Comparison of ENCODE assay signal across 1 cellular context in genomic region chr17:48373130-48373844, GRCh38.
A peak's percentile ranks its signal among the peaks of the same experiment; 100 is the strongest.
TF ChIP-seq lines count a peak whose summit lies in the region.

No MANE protein-coding gene starts in this region.

TF ChIP-seq in K562, 482 proteins besides CTCF, POLR2A, EP300 and RAD21 (continued from another document):
- TF ChIP-seq MEIS2 (IDR thresholded peaks at IDR 0.05; ENCODE audit: partially characterized antibody) (peak; percentile 60), ARID1B (IDR thresholded peaks at IDR 0.05) (peak; percentile 77), MTA2 (IDR thresholded peaks at IDR 0.05; ENCODE audit: low read depth) (peak; percentile 38; the same call in 1 of the 2 replicates), MAX (CRISPR knock-in tag; IDR thresholded peaks at IDR 0.05) (no peak), TAL1 (IDR thresholded peaks at IDR 0.05) (peak; percentile 77), CTBP1 (IDR thresholded peaks at IDR 0.05; ENCODE audit: borderline replicate concordance) (peak; percentile 22; the same call in 1 of the 2 replicates), SMARCE1 (IDR thresholded peaks at IDR 0.05) (peak; percentile 82; the same call in 1 of the 2 replicates), PHF8 (IDR thresholded peaks at IDR 0.05; ENCODE audit: borderline replicate concordance, low read length) (no peak), FOS (IDR thresholded peaks at IDR 0.05; ENCODE audit: extremely low read depth, insufficient read length) (no peak), MYNN (IDR thresholded peaks at IDR 0.05) (no peak), MYNN (CRISPR knock-in tag; IDR thresholded peaks at IDR 0.05) (no peak), BCLAF1 (IDR thresholded peaks at IDR 0.05; ENCODE audit: borderline replicate concordance in 1 of 2, control insufficient read depth in 1 of 2, low read depth in 2 of 2, low read length in 1 of 2) (no peak), ZNF76 (CRISPR knock-in tag; IDR thresholded peaks at IDR 0.05; ENCODE audit: borderline replicate concordance) (no peak), TEAD4 (IDR thresholded peaks at IDR 0.05; ENCODE audit: low read length) (peak; percentile 81), TEAD4 (CRISPR knock-in tag; IDR thresholded peaks at IDR 0.05; ENCODE audit: borderline replicate concordance) (no peak), SRF (CRISPR knock-in tag; IDR thresholded peaks at IDR 0.05) (no peak), MTA1 (IDR thresholded peaks at IDR 0.05; ENCODE audit: borderline replicate concordance) (peak; percentile 52; the same call in 1 of the 2 replicates), ZNF696 (CRISPR knock-in tag; conservative IDR thresholded peaks at IDR 0.05) (no peak), KLF16 (IDR thresholded peaks at IDR 0.05) (0 out of 2 replicates have a peak, but pooled peaks have one; percentile 12), TFE3 (CRISPR knock-in tag; IDR thresholded peaks at IDR 0.05) (no peak), RBM14 (IDR thresholded peaks at IDR 0.05; ENCODE audit: borderline replicate concordance, insufficient read depth, low read depth, low read length) (no peak), ARHGAP35 (IDR thresholded peaks at IDR 0.05; ENCODE audit: partially characterized antibody) (no peak), ADNP (tag; IDR thresholded peaks at IDR 0.05) (peak; percentile 75), TEAD1 (CRISPR knock-in tag; IDR thresholded peaks at IDR 0.05) (peak in 1 of 2 experiments; percentile 42; a peak in 1 of 4 replicates), CBFA2T3 (IDR thresholded peaks at IDR 0.05) (peak; percentile 71), TRIM24 (IDR thresholded peaks at IDR 0.05) (peak in 1 of 2 experiments; percentile 25; a peak in 1 of 4 replicates), CCNT2 (IDR thresholded peaks at IDR 0.05; ENCODE audit: borderline replicate concordance, extremely low read depth, insufficient read length, low read depth, low read length) (peak; percentile 22), SMARCA4 (IDR thresholded peaks at IDR 0.05) (peak; percentile 54), LEF1 (IDR thresholded peaks at IDR 0.05) (no peak), DPF2 (IDR thresholded peaks at IDR 0.05) (peak; percentile 54; the same call in 1 of the 2 replicates), VEZF1 (CRISPR knock-in tag; IDR thresholded peaks at IDR 0.05) (peak; percentile 40; the same call in 1 of the 2 replicates), RREB1 (CRISPR knock-in tag; IDR thresholded peaks at IDR 0.05) (no peak), ZNF764 (CRISPR knock-in tag; IDR thresholded peaks at IDR 0.05; ENCODE audit: low read depth) (no peak), NBN (IDR thresholded peaks at IDR 0.05; ENCODE audit: low read depth) (no peak), TCF3 (CRISPR knock-in tag; IDR thresholded peaks at IDR 0.05) (peak; percentile 52; the same call in 1 of the 2 replicates), ZNF766 (CRISPR knock-in tag; conservative IDR thresholded peaks at IDR 0.05) (0 out of 2 replicates have a peak, but pooled peaks have one; percentile 56), ETV6 (IDR thresholded peaks at IDR 0.05; ENCODE audit: borderline replicate concordance in 1 of 2, low read depth in 2 of 2, low read length in 1 of 2) (no peak), ETV6 (CRISPR knock-in tag; IDR thresholded peaks at IDR 0.05; ENCODE audit: borderline replicate concordance) (no peak), SOX6 (IDR thresholded peaks at IDR 0.05) (peak; percentile 47; the same call in 1 of the 2 replicates), MAZ (CRISPR knock-in tag; conservative IDR thresholded peaks at IDR 0.05 in 1 of 2, IDR thresholded peaks at IDR 0.05 in 1 of 2) (0 out of 4 replicates have a peak, but pooled peaks of 1 of the 2 experiments have one; percentile 21), SNIP1 (IDR thresholded peaks at IDR 0.05; ENCODE audit: low read depth) (no peak), FOXM1 (IDR thresholded peaks at IDR 0.05; ENCODE audit: low read depth) (0 out of 2 replicates have a peak, but pooled peaks have one; percentile 31), FOXM1 (CRISPR knock-in tag; IDR thresholded peaks at IDR 0.05; ENCODE audit: low read depth) (no peak), LCOR (CRISPR knock-in tag; IDR thresholded peaks at IDR 0.05) (no peak), CBFA2T2 (conservative IDR thresholded peaks at IDR 0.05) (peak; percentile 47), ZNF3 (CRISPR knock-in tag; IDR thresholded peaks at IDR 0.05) (no peak), NCOR1 (IDR thresholded peaks at IDR 0.05) (0 out of 2 replicates have a peak, but pooled peaks have one; percentile 24), NFYB (IDR thresholded peaks at IDR 0.05; ENCODE audit: extremely low read depth, insufficient read length) (no peak)
